1 cellular context compared by ENCODE assay signal in genomic region chr6:36028088-36028886, GRCh38.
TF ChIP-seq lines count a peak whose summit lies in the region.

No MANE protein-coding gene starts in this region.

TF ChIP-seq in HEK293, 187 proteins besides CTCF, POLR2A, EP300 and RAD21 (continued from another document):
- TF ChIP-seq ZNF449 (tag by site-specific recombination; IDR thresholded peaks at IDR 0.05) (peak; percentile 83), ZNF311 (tag by site-specific recombination; IDR thresholded peaks at IDR 0.05; ENCODE audit: borderline replicate concordance) (no peak), ZBTB21 (tag by site-specific recombination; IDR thresholded peaks at IDR 0.05) (no peak), ZNF23 (tag by site-specific recombination; IDR thresholded peaks at IDR 0.05; ENCODE audit: borderline replicate concordance) (no peak), ZEB2 (tag by site-specific recombination; IDR thresholded peaks at IDR 0.05) (no peak; the same call in 1 of the 2 replicates), ZNF600 (tag by site-specific recombination; IDR thresholded peaks at IDR 0.05) (peak; percentile 94), ZNF416 (tag by site-specific recombination; IDR thresholded peaks at IDR 0.05) (no peak), ZNF155 (tag by site-specific recombination; IDR thresholded peaks at IDR 0.05) (no peak), FEZF1 (tag by site-specific recombination; IDR thresholded peaks at IDR 0.05) (no peak), ZNF138 (tag by site-specific recombination; IDR thresholded peaks at IDR 0.05; ENCODE audit: borderline replicate concordance) (no peak), ZNF768 (tag by site-specific recombination; IDR thresholded peaks at IDR 0.05) (no peak), KLF1 (tag by site-specific recombination; IDR thresholded peaks at IDR 0.05) (no peak), ZNF521 (tag by site-specific recombination; IDR thresholded peaks at IDR 0.05) (no peak), ZNF426 (tag by site-specific recombination; IDR thresholded peaks at IDR 0.05) (no peak), ZNF561 (tag by site-specific recombination; IDR thresholded peaks at IDR 0.05; ENCODE audit: borderline replicate concordance) (0 out of 2 replicates have a peak, but pooled peaks have one; percentile 6), ZNF48 (tag by site-specific recombination; IDR thresholded peaks at IDR 0.05) (no peak), ZNF785 (tag by site-specific recombination; IDR thresholded peaks at IDR 0.05) (no peak), INSM2 (tag by site-specific recombination; IDR thresholded peaks at IDR 0.05) (peak; percentile 56; the same call in 1 of the 2 replicates), ZBTB26 (tag by site-specific recombination; optimal IDR thresholded peaks at IDR 0.05) (no peak), ZNF341 (tag by site-specific recombination; IDR thresholded peaks at IDR 0.05; ENCODE audit: low read depth) (0 out of 2 replicates have a peak, but pooled peaks have one; percentile 9), SCRT1 (tag by site-specific recombination; IDR thresholded peaks at IDR 0.05; ENCODE audit: borderline replicate concordance) (no peak), ZNF280D (tag by site-specific recombination; IDR thresholded peaks at IDR 0.05) (no peak), ZNF677 (tag by site-specific recombination; IDR thresholded peaks at IDR 0.05) (no peak), ZIC2 (tag by site-specific recombination; IDR thresholded peaks at IDR 0.05) (no peak), ZNF121 (tag by site-specific recombination; IDR thresholded peaks at IDR 0.05) (no peak), ZBTB17 (tag by site-specific recombination; IDR thresholded peaks at IDR 0.05) (0 out of 2 replicates have a peak, but pooled peaks have one; percentile 5), PRDM6 (tag by site-specific recombination; IDR thresholded peaks at IDR 0.05) (no peak), ZNF488 (tag by site-specific recombination; IDR thresholded peaks at IDR 0.05) (no peak), ZNF548 (tag by site-specific recombination; IDR thresholded peaks at IDR 0.05) (no peak), ZBTB44 (tag by site-specific recombination; IDR thresholded peaks at IDR 0.05) (no peak; the same call in 1 of the 2 replicates), ZNF211 (tag by site-specific recombination; IDR thresholded peaks at IDR 0.05; ENCODE audit: low read depth) (no peak), ZBTB20 (tag by site-specific recombination; IDR thresholded peaks at IDR 0.05) (peak; percentile 71), SCRT2 (tag by site-specific recombination; IDR thresholded peaks at IDR 0.05) (peak; percentile 84), ZNF529 (tag by site-specific recombination; IDR thresholded peaks at IDR 0.05; ENCODE audit: insufficient replicate concordance) (no peak), ZBTB10 (tag by site-specific recombination; IDR thresholded peaks at IDR 0.05) (peak; percentile 39; the same call in 1 of the 2 replicates), ZNF585B (tag by site-specific recombination; IDR thresholded peaks at IDR 0.05) (no peak)
TF ChIP-seq in HEK293: peak in this region for 29.
